In genomic region chr16:86554599-86554916, GRCh38 we compare ENCODE assay signal across 8 cellular contexts. TPM values are rescaled to one million over a fixed set of nuclear protein-coding genes. Genes with fewer than 3 reads are reported as not detected.
DNase-seq lines count a peak whose midpoint lies in the region; ATAC-seq and TF ChIP-seq lines count a peak whose summit lies in the region.

No MANE protein-coding gene starts in this region.

- no peak for TF ChIP-seq POLR2A in thyroid gland (IDR thresholded peaks at IDR 0.05)

- intact Hi-C loops in activated CD4-positive, alpha-beta T cell treated with anti-CD3 and anti-CD28 coated beads for 36 hours (cut with DNase I, micrococcal nuclease): loop anchor here in 1 of 2 experiments (2.0 to 10.0 kb wide), 6 partner anchors 670 to 1530 kb away; partner anchors contain the start of genes C16orf95, FBXO31, GINS2 and KIAA0513
- intact Hi-C loops in thyroid gland (cut with DNase I): no loop called here

- peaks cover 16% of the 10 kb centered on the region for H3K36me3 Mint-ChIP-seq in activated CD4-positive, alpha-beta T cell treated with anti-CD3 and anti-CD28 coated beads for 36 hours (ENCODE audit: low read depth)

- ATAC-seq in activated CD4-positive, alpha-beta T cell treated with anti-CD3 and anti-CD28 coated beads for 36 hours: no peak
- ATAC-seq in HG02884 (IDR thresholded peaks at IDR 0.05; ENCODE audit: unreplicated experiment) (no peak), HG02852 (IDR thresholded peaks at IDR 0.05; ENCODE audit: unreplicated experiment) (no peak)

- H3K9me3 ChIP-seq in thyroid gland: no peaks in the 10 kb centered on the region

- CTCF ChIA-PET in activated CD4-positive, alpha-beta T cell treated with anti-CD3 and anti-CD28 coated beads for 36 hours (lab: Charles Lee): interaction anchor here (0.7 to 1.9 kb wide), 3 partner anchors 10 to 411 kb away, joined by 3 to 9 read pairs (median 3); no protein-coding TSS in a partner anchor

- H3K27me3 Mint-ChIP-seq in activated CD4-positive, alpha-beta T cell treated with anti-CD3 and anti-CD28 coated beads for 36 hours: peaks cover 6% of the 10 kb centered on the region

- H3K27me3 ChIP-seq in kidney epithelial cell (ENCODE audit: control insufficient read depth, insufficient read depth, low read length): no peaks in the 10 kb centered on the region
- no peaks in the 10 kb centered on the region for H3K27me3 ChIP-seq in thyroid gland

- no peaks in the 10 kb centered on the region for H3K9me3 Mint-ChIP-seq in activated CD4-positive, alpha-beta T cell treated with anti-CD3 and anti-CD28 coated beads for 36 hours (ENCODE audit: low read depth)

- DNase-seq in activated CD4-positive, alpha-beta T cell treated with anti-CD3 and anti-CD28 coated beads for 36 hours: no peak
- DNase-seq in activated CD4-positive, alpha-beta T cell treated with anti-CD3 and anti-CD28 coated beads, Interleukin-2, amount 50 U/mL, for 1 hour: no peak
- DNase-seq in kidney epithelial cell (ENCODE audit: low read depth): no peak
- no peak for DNase-seq in thyroid gland
- DNase-seq in NCI-H526 (lab: John Stamatoyannopoulos, UW): no peak

- H3K27ac Mint-ChIP-seq in activated CD4-positive, alpha-beta T cell treated with anti-CD3 and anti-CD28 coated beads for 36 hours: peak overlapping the region; percentile 93

- POLR2A ChIA-PET in activated CD4-positive, alpha-beta T cell treated with anti-CD3 and anti-CD28 coated beads for 36 hours (lab: Charles Lee): interaction anchor here (0.6 kb wide), 1 partner anchor 110 kb away, joined by 3 read pairs; no protein-coding TSS in a partner anchor

- peaks cover 0 to 14% of the 10 kb centered on the region in 2 donors for H3K4me1 ChIP-seq in thyroid gland

- peaks cover 13% of the 10 kb centered on the region for H3K4me1 Mint-ChIP-seq in activated CD4-positive, alpha-beta T cell treated with anti-CD3 and anti-CD28 coated beads for 36 hours

- TF ChIP-seq CTCF in kidney epithelial cell (IDR thresholded peaks at IDR 0.05; ENCODE audit: insufficient read depth, low read length, poor library complexity, severe bottlenecking) (no peak), thyroid gland (IDR thresholded peaks at IDR 0.05) (no peak)

- H3K27ac ChIP-seq in angular gyrus (ENCODE audit: low read depth, low read length): peak overlapping the region; percentile 49
- peak overlapping the region; percentile 69 to 87 (median 85) for H3K27ac ChIP-seq in thyroid gland

- WGBS in thyroid gland, 2 donors: 4 to 8% methylated on average over 10 of the region's 10 CpGs

- H3K4me3 Mint-ChIP-seq in activated CD4-positive, alpha-beta T cell treated with anti-CD3 and anti-CD28 coated beads for 36 hours: peak overlapping the region; percentile 77

- H3K4me3 ChIP-seq in kidney epithelial cell (ENCODE audit: low read depth, low read length) (peak overlapping the region; percentile 88), thyroid gland (replicated peaks in 1 of 3) (peak overlapping the region; percentile 55 to 99 (median 67))

- no peaks in the 10 kb centered on the region for H3K36me3 ChIP-seq in kidney epithelial cell (ENCODE audit: control insufficient read depth, insufficient read depth, low read length)
- H3K36me3 ChIP-seq in thyroid gland: peaks cover 0 to 2% of the 10 kb centered on the region in 2 donors

RNA-seq across cellular contexts. Expression of gene MTHFSD, which starts 0.5 kb away (rescaled TPM):
- total RNA-seq in activated CD4-positive, alpha-beta T cell treated with anti-CD3 and anti-CD28 coated beads for 36 hours: 10 to 100 TPM; 21.2 to 22.1 TPM
- total RNA-seq in kidney epithelial cell (17.4 and 26.1 TPM in 2 replicates), thyroid gland (10 to 100 TPM; 21.2 to 27.4 (median 25.2) TPM)

RNA-seq across cellular contexts. Expression of gene FOXC2, which starts 12.1 kb away (rescaled TPM):
- total RNA-seq in activated CD4-positive, alpha-beta T cell treated with anti-CD3 and anti-CD28 coated beads for 36 hours: not detected
- 12.1 and 12.2 TPM in 2 replicates for total RNA-seq in kidney epithelial cell
- 1 to 10 TPM; 1.9 to 4.0 (median 2.1) TPM for total RNA-seq in thyroid gland

RNA-seq across cellular contexts. Expression of gene FOXL1, which starts 23.8 kb away (rescaled TPM):
- total RNA-seq in activated CD4-positive, alpha-beta T cell treated with anti-CD3 and anti-CD28 coated beads for 36 hours: not detected
- total RNA-seq in kidney epithelial cell: 9.0 and 9.2 TPM in 2 replicates
- total RNA-seq in thyroid gland: 1 to 10 TPM in 2 of 4 donors, under 1 TPM in 2; 0.45 to 1.9 (median 1.1) TPM

RNA-seq across cellular contexts. Expression of gene FOXF1, which starts 44.2 kb away (rescaled TPM):
- total RNA-seq in activated CD4-positive, alpha-beta T cell treated with anti-CD3 and anti-CD28 coated beads for 36 hours: not detected
- total RNA-seq in kidney epithelial cell (under 0.01 TPM in 1 of 2 replicates, not detected in the other), thyroid gland (1 to 10 TPM; 1.5 to 3.7 (median 2.3) TPM)
